ENCODE assay signal across 15 cellular contexts in genomic region chr4:86358176-86358701, GRCh38. TPM values are rescaled to one million over a fixed set of nuclear protein-coding genes. Genes with fewer than 3 reads are reported as not detected.
DNase-seq lines count a peak whose midpoint lies in the region; ATAC-seq and TF ChIP-seq lines count a peak whose summit lies in the region.
"Had no signal": no experiment of that assay in that cellular context is flagged by ENCODE, and none has a peak within 500 bp of the region (broad histone marks: within the 10 kb centered on the region; RNA-seq: fewer than 3 reads in every experiment).

No MANE protein-coding gene starts in this region.

- BruUV-seq in Calu3 (replicated peaks; lab: Mats Ljungman, UMichigan) = no TSS peak

- TF ChIP-seq CTCF in dorsolateral prefrontal cortex (IDR thresholded peaks at IDR 0.05 in 54 of 56, conservative IDR thresholded peaks at IDR 0.05 in 2 of 56; ENCODE audit: low read depth in 1 of 56, partially characterized antibody in 56 of 56) (no peak), mesothelial cell of epicardium (IDR thresholded peaks at IDR 0.05; ENCODE audit: unreplicated experiment) (no peak), osteoblast (IDR thresholded peaks at IDR 0.05; ENCODE audit: extremely low read depth, low read depth, low read length) (no peak), Calu3 (IDR thresholded peaks at IDR 0.05; ENCODE audit: unreplicated experiment) (no peak)

- H3K36me3 Mint-ChIP-seq in mesothelial cell of epicardium = no peaks in the 10 kb centered on the region
- H3K36me3 Mint-ChIP-seq in Calu3 (ENCODE audit: insufficient read depth, unreplicated experiment) = no peaks in the 10 kb centered on the region

- H3K9me3 Mint-ChIP-seq in mesothelial cell of epicardium (no peaks in the 10 kb centered on the region), Calu3 (ENCODE audit: low read depth, unreplicated experiment) (no peaks in the 10 kb centered on the region)

- H3K27me3 Mint-ChIP-seq in mesothelial cell of epicardium (ENCODE audit: low read depth) = no peaks in the 10 kb centered on the region
- no peaks in the 10 kb centered on the region for H3K27me3 Mint-ChIP-seq in Calu3 (ENCODE audit: unreplicated experiment)
- H3K27me3 Mint-ChIP-seq: B cell had no signal

- no peaks in the 10 kb centered on the region for H3K4me1 ChIP-seq in right cardiac atrium (ENCODE audit: control insufficient read depth, insufficient read depth, low read length)
- peaks cover 6% of the 10 kb centered on the region for H3K4me1 ChIP-seq in osteoblast (ENCODE audit: insufficient read depth, low read length)

- intact Hi-C loops in right cardiac atrium (cut with DNase I) = no loop called here
- intact Hi-C loops in cardiac septum (cut with DNase I) = no loop called here
- intact Hi-C loops in dorsolateral prefrontal cortex (cut with DNase I) = loop anchor here in 1 of 2 donors (5.0 kb wide), 1 partner anchor 56 kb away; no protein-coding TSS in a partner anchor
- intact Hi-C loops in Calu3 (cut with micrococcal nuclease; ENCODE audit: unreplicated experiment) = no loop called here

- CTCF ChIA-PET in Calu3 (lab: Charles Lee) = no interaction called here

- H4K20me1 ChIP-seq in osteoblast (ENCODE audit: insufficient read depth, low read length) = no peaks in the 10 kb centered on the region

- peak in 1 of 3 donors; percentile 32 for DNase-seq in right cardiac atrium
- DNase-seq in cardiac septum (ENCODE audit: low spot score) = no peak
- peak in 9 of 10 donors; percentile 15 to 53 (median 44) for DNase-seq in dorsolateral prefrontal cortex
- DNase-seq in mesothelial cell of epicardium (ENCODE audit: low spot score in 2 of 2, unreplicated experiment in 2 of 2) = no peak
- no peak for DNase-seq in osteoblast (ENCODE audit: insufficient read length, low spot score, missing footprints)
- DNase-seq in HuH-7.5 (ENCODE audit: low spot score) = no peak
- DNase-seq in Calu3 = no peak
- DNase-seq: activated CD4-positive, alpha-beta T cell treated with anti-CD3 and anti-CD28 coated beads, Interleukin-2, amount 50 U/mL, for 4 hours; activated naive CD4-positive, alpha-beta T cell treated with Interleukin-2 at 50 U/mL for 16 hours; cortex of kidney; heart right ventricle; NK-92 treated with Interleukin-12 subunit alpha and Interleukin-12 subunit beta, amount 100 ng/mL, for 24 hours; T-helper 1 cell had no signal

- peak; percentile 42 to 67 for ATAC-seq in right cardiac atrium
- no peak for ATAC-seq in GM21526 (IDR thresholded peaks at IDR 0.05; ENCODE audit: low FRiP score, unreplicated experiment)

- peak overlapping the region; percentile 43 for H3K4me3 Mint-ChIP-seq in mesothelial cell of epicardium
- H3K4me3 Mint-ChIP-seq in Calu3 (ENCODE audit: low read depth, unreplicated experiment) = no peak overlapping the region
- H3K4me3 Mint-ChIP-seq: B cell had no signal

- H3K27ac Mint-ChIP-seq in mesothelial cell of epicardium (peak overlapping the region; percentile 18), Calu3 (ENCODE audit: unreplicated experiment) (no peak overlapping the region)
- H3K27ac Mint-ChIP-seq: B cell had no signal

- no peaks in the 10 kb centered on the region for H3K27me3 ChIP-seq in right cardiac atrium (ENCODE audit: control insufficient read depth, insufficient read depth)
- H3K27me3 ChIP-seq in dorsolateral prefrontal cortex = no peaks in the 10 kb centered on the region
- H3K27me3 ChIP-seq in osteoblast (ENCODE audit: insufficient read depth, low read length) = no peaks in the 10 kb centered on the region
- H3K27me3 ChIP-seq: heart right ventricle had no signal

- H3K9me3 ChIP-seq in right cardiac atrium (ENCODE audit: control insufficient read depth, low read length) (no peaks in the 10 kb centered on the region), osteoblast (ENCODE audit: low read depth, low read length) (no peaks in the 10 kb centered on the region)
- H3K9me3 ChIP-seq: heart right ventricle had no signal

- no peak overlapping the region for H3K4me2 ChIP-seq in osteoblast (ENCODE audit: insufficient read depth, low read length)

- H3K27ac ChIP-seq in right cardiac atrium (ENCODE audit: low read length) = no peak overlapping the region
- H3K27ac ChIP-seq in dorsolateral prefrontal cortex = peak overlapping the region; percentile 33 to 98 (median 87)
- H3K27ac ChIP-seq in osteoblast (ENCODE audit: low read depth, low read length) = no peak overlapping the region
- H3K27ac ChIP-seq: heart right ventricle had no signal

- H3K4me1 Mint-ChIP-seq in mesothelial cell of epicardium = peaks cover 26% of the 10 kb centered on the region
- no peaks in the 10 kb centered on the region for H3K4me1 Mint-ChIP-seq in Calu3 (ENCODE audit: low read depth, unreplicated experiment)

- H3K36me3 ChIP-seq in osteoblast (ENCODE audit: insufficient read depth, low read length) = no peaks in the 10 kb centered on the region
- H3K36me3 ChIP-seq: heart right ventricle had no signal

- no peak overlapping the region for H2AFZ ChIP-seq in osteoblast (ENCODE audit: low read length)

- 47% methylated on average over 3 of the region's 3 CpGs for WGBS in right cardiac atrium

- H3K4me3 ChIP-seq in right cardiac atrium (ENCODE audit: low read length) = no peak overlapping the region
- H3K4me3 ChIP-seq in dorsolateral prefrontal cortex = peak overlapping the region; percentile 37 to 93 (median 69)
- H3K4me3 ChIP-seq in osteoblast (ENCODE audit: insufficient read depth, low read length) = no peak overlapping the region
- H3K4me3 ChIP-seq: heart right ventricle had no signal

- no peaks in the 10 kb centered on the region for H3K79me2 ChIP-seq in osteoblast (ENCODE audit: insufficient read depth, low read length)

RNA-seq across cellular contexts. Expression of gene MAPK10, which starts 1.6 kb away (rescaled TPM):
- total RNA-seq in right cardiac atrium = 10 to 100 TPM in 1 of 4 donors, 1 to 10 TPM in 3; 6.9 to 12.9 (median 8.1) TPM
- polyA plus RNA-seq in right cardiac atrium = 6.6 TPM
- total RNA-seq in cardiac septum = 3.0 TPM
- 100 to 1,000 TPM; 218 to 700 (median 498) TPM for total RNA-seq in dorsolateral prefrontal cortex
- 20.8 to 25.2 TPM (median 24.4 TPM) in 3 replicates for total RNA-seq in mesothelial cell of epicardium
- 12.1 and 13.0 TPM in 2 replicates for total RNA-seq in osteoblast
- 2.9 and 3.6 TPM in 2 replicates for total RNA-seq in Calu3 (2022)

Comparison
In these comparisons a context has a peak if more than half of its experiments do, and no peak if none do; other contexts are left out.
1. DNase-seq: peak in dorsolateral prefrontal cortex (9 of 10); none in cardiac septum (single experiment), mesothelial cell of epicardium (0 of 2), osteoblast (single experiment), HuH-7.5 (single experiment) and Calu3 (single experiment).
2. H3K27ac ChIP-seq: peak in dorsolateral prefrontal cortex (59 of 59); none in right cardiac atrium (single experiment) and osteoblast (single experiment).
3. H3K4me3 ChIP-seq: peak in dorsolateral prefrontal cortex (59 of 59); none in right cardiac atrium (single experiment) and osteoblast (single experiment).